25 cellular contexts compared by ENCODE assay signal in the genomic region with DNA sequence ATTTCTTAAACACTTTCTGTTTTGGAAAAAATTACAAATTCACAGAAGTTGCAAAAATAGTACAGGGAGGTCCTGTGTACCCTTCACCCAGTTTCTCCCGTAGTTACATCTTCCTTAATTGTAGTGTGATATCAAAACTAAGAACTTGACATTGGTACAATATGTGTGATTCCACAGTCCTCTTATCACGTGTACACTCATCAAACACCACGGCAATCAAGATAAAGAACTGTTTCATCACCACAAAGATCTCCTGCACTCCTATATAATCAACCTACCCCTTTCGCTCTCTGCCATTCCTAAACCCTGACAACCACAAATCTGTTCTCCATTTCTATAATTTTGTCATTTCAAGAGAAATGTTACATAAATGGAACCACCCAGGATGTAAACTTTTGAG.
"Had no signal": no experiment of that assay in that cellular context is flagged by ENCODE, and none has a peak within 500 bp of the region (broad histone marks: within the 10 kb centered on the region; RNA-seq: fewer than 3 reads in every experiment).

No MANE protein-coding gene starts in this region.

- H3K27me3 ChIP-seq: esophagus squamous epithelium, pancreas, testis, tibial artery had no signal

- H3K27ac Mint-ChIP-seq: effector memory CD8-positive, alpha-beta T cell; mesothelial cell of epicardium; natural killer cell treated with Interleukin-12 subunit alpha and Interleukin-12 subunit beta and Interleukin-15 and Interleukin-18, amount 100 ng/mL, for 72 hours; stimulated activated memory B cell treated with anti-CD40 and anti-IgM and Interleukin-4, amounts not matched to agents 10 μg/mL and 1 μg/mL and 100 μg/mL, for 72 hours; type B pancreatic cell had no signal

- H3K4me3 ChIP-seq: esophagus squamous epithelium, mucosa of descending colon, pancreas, smooth muscle cell, testis, tibial artery had no signal

- ATAC-seq: effector memory CD8-positive, alpha-beta T cell; mucosa of descending colon; pancreas; sciatic nerve; stimulated activated naive CD8-positive, alpha-beta T cell treated with anti-CD3 and anti-CD28 coated beads, Interleukin-15, Interleukin-2, amounts not matched to agents 100 U/mL and 50 U/mL, for 24 hours had no signal

- H3K36me3 ChIP-seq: neutrophil had no signal

- H3K27me3 Mint-ChIP-seq: natural killer cell treated with Interleukin-12 subunit alpha and Interleukin-12 subunit beta and Interleukin-15 and Interleukin-18, amount 100 ng/mL, for 72 hours; stimulated activated memory B cell treated with anti-CD40 and anti-IgM and Interleukin-4, amounts not matched to agents 10 μg/mL and 1 μg/mL and 100 μg/mL, for 72 hours had no signal

- DNase-seq: cortex of kidney; effector memory CD8-positive, alpha-beta T cell; erythroblast; esophagus squamous epithelium; foreskin melanocyte; mesenchymal stem cell; mucosa of descending colon; naive B cell; pancreas; retina; stimulated activated CD4-positive, alpha-beta T cell treated with anti-CD3 and anti-CD28 coated beads, Interleukin-12 subunit alpha, Interleukin-12 subunit beta, amount 100 ng/mL, for 4 hours; stimulated activated CD4-positive, alpha-beta T cell treated with anti-CD3 and anti-CD28 coated beads, Interleukin-1b, Interleukin-23, amount 100 ng/mL, for 48 hours; stimulated activated CD4-positive, alpha-beta T cell treated with anti-CD3 and anti-CD28 coated beads, Interleukin-4, amount 100 ng/mL, for 1 hour; stimulated activated naive CD8-positive, alpha-beta T cell treated with anti-CD3 and anti-CD28 coated beads, Interleukin-15, Interleukin-2, amounts not matched to agents 100 U/mL and 50 U/mL, for 24 hours; substantia nigra; testis; tibial artery had no signal

- H3K9me3 Mint-ChIP-seq: effector memory CD8-positive, alpha-beta T cell; mesothelial cell of epicardium; naive B cell; natural killer cell treated with Interleukin-12 subunit alpha and Interleukin-12 subunit beta and Interleukin-15 and Interleukin-18, amount 100 ng/mL, for 72 hours; neural crest cell; stimulated activated memory B cell treated with anti-CD40 and anti-IgM and Interleukin-4, amounts not matched to agents 10 μg/mL and 1 μg/mL and 100 μg/mL, for 72 hours had no signal

- H3K4me1 Mint-ChIP-seq: naive B cell; neural crest cell; stimulated activated memory B cell treated with anti-CD40 and anti-IgM and Interleukin-4, amounts not matched to agents 10 μg/mL and 1 μg/mL and 100 μg/mL, for 72 hours had no signal

- H3K27ac ChIP-seq: esophagus squamous epithelium, neutrophil, pancreas, tibial artery had no signal

- H3K9me3 ChIP-seq: esophagus squamous epithelium, mucosa of descending colon, neutrophil, pancreas, testis had no signal

- H3K4me1 ChIP-seq: esophagus squamous epithelium, pancreas, tibial artery had no signal

- H3K4me3 Mint-ChIP-seq: effector memory CD8-positive, alpha-beta T cell; mesothelial cell of epicardium; naive B cell; natural killer cell treated with Interleukin-12 subunit alpha and Interleukin-12 subunit beta and Interleukin-15 and Interleukin-18, amount 100 ng/mL, for 72 hours; neural crest cell; stimulated activated memory B cell treated with anti-CD40 and anti-IgM and Interleukin-4, amounts not matched to agents 10 μg/mL and 1 μg/mL and 100 μg/mL, for 72 hours; type B pancreatic cell had no signal
